Comparison of ENCODE assay signal across 33 cellular contexts in genomic region chr7:29873644-29874294, GRCh38.
"Had no signal": no experiment of that assay in that cellular context is flagged by ENCODE, and none has a peak within 500 bp of the region (broad histone marks: within the 10 kb centered on the region; RNA-seq: fewer than 3 reads in every experiment).

No MANE protein-coding gene starts in this region.

- FAIRE-seq: endometrium, endothelial cell of umbilical vein, frontal cortex had no signal

- H3K27ac ChIP-seq: adrenal gland, ascending aorta, breast epithelium, cardiac muscle cell, colonic mucosa, epithelial cell of prostate, esophagus squamous epithelium, heart left ventricle had no signal

- H3K9me3 ChIP-seq: adrenal gland, ascending aorta, breast epithelium, colonic mucosa, esophagus squamous epithelium, heart left ventricle had no signal

- DNase-seq: activated CD4-positive, alpha-beta memory T cell treated with anti-CD3 and anti-CD28 coated beads for 36 hours; activated CD4-positive, alpha-beta T cell treated with anti-CD3 and anti-CD28 coated beads for 36 hours; activated CD4-positive, alpha-beta T cell treated with anti-CD3 and anti-CD28 coated beads, Interleukin-2, amount 10 ng/mL, durations not matched to agents 24 days and 14 days; activated CD4-positive, CD25-positive, alpha-beta regulatory T cell; activated CD4-positive, CD25-positive, alpha-beta regulatory T cell treated with anti-CD3 and anti-CD28 coated beads, Interleukin-2, amount 50 U/mL, for 72 hours; activated CD8-positive, alpha-beta memory T cell treated with anti-CD3 and anti-CD28 coated beads, Interleukin-2, amount 10 ng/mL, durations not matched to agents 7 days and 5 days; activated CD8-positive, alpha-beta memory T cell treated with anti-CD3 and anti-CD28 coated beads, Interleukin-2, amount 50 U/mL, for 4 hours; activated CD8-positive, alpha-beta T cell treated with anti-CD3 and anti-CD28 coated beads, Interleukin-2, amount 10 ng/mL, durations not matched to agents 7 days and 5 days; activated effector memory CD4-positive, alpha-beta T cell treated with anti-CD3 and anti-CD28 coated beads, Interleukin-2, amount 50 U/mL, for 16 hours; activated naive CD4-positive, alpha-beta T cell treated with anti-CD3 and anti-CD28 coated beads for 36 hours; activated naive CD8-positive, alpha-beta T cell treated with anti-CD3 and anti-CD28 coated beads for 36 hours; activated naive CD8-positive, alpha-beta T cell treated with anti-CD3 and anti-CD28 coated beads, Interleukin-2, amount 50 U/mL, for 24 hours; activated T-cell treated with anti-CD3 and anti-CD28 coated beads, Interleukin-2, amount 50 U/mL, for 1 hour; activated T-cell treated with anti-CD3 and anti-CD28 coated beads, Interleukin-2, amount 50 U/mL, for 48 hours; adrenal gland; amygdala; central memory CD4-positive, alpha-beta T cell; cerebellar nuclear complex; colonic mucosa; effector CD8-positive, alpha-beta T cell; esophagus squamous epithelium; foreskin fibroblast; glutamatergic neuron; heart left ventricle; T-helper 17 cell; T1000 had no signal

- H3K27me3 ChIP-seq: adrenal gland, ascending aorta, breast epithelium, colonic mucosa, esophagus squamous epithelium, heart left ventricle had no signal

- H3K4me1 ChIP-seq: adrenal gland, ascending aorta, breast epithelium, colonic mucosa, esophagus squamous epithelium had no signal

- ATAC-seq: activated CD4-positive, alpha-beta T cell treated with anti-CD3 and anti-CD28 coated beads for 36 hours; activated CD8-positive, alpha-beta memory T cell treated with anti-CD3 and anti-CD28 coated beads, Interleukin-2, amount 10 ng/mL, durations not matched to agents 7 days and 5 days; activated CD8-positive, alpha-beta T cell treated with anti-CD3 and anti-CD28 coated beads, Interleukin-2, amount 10 ng/mL, durations not matched to agents 7 days and 5 days; activated naive CD8-positive, alpha-beta T cell treated with anti-CD3 and anti-CD28 coated beads, Interleukin-2, amount 50 U/mL, for 24 hours; heart left ventricle; T-helper 17 cell had no signal

- H3K36me3 ChIP-seq: adrenal gland, ascending aorta, breast epithelium, cardiac muscle cell, colonic mucosa, esophagus squamous epithelium, heart left ventricle had no signal

- H3K4me3 ChIP-seq: adrenal gland, ascending aorta, breast epithelium, cardiac muscle cell, colonic mucosa, esophagus squamous epithelium, heart left ventricle had no signal
